Comparison of ENCODE assay signal across 10 cellular contexts in genomic region chr18:31230495-31230894, GRCh38.
DNase-seq lines count a peak whose midpoint lies in the region; ATAC-seq, FAIRE-seq and TF ChIP-seq lines count a peak whose summit lies in the region.
"Had no signal": no experiment of that assay in that cellular context is flagged by ENCODE, and none has a peak within 500 bp of the region (broad histone marks: within the 10 kb centered on the region; RNA-seq: fewer than 3 reads in every experiment).

No MANE protein-coding gene starts in this region.

- no peaks in the 10 kb centered on the region for H3K27me3 Mint-ChIP-seq in astrocyte (ENCODE audit: low read depth, unreplicated experiment)
- peaks cover 0 to 4% (median 1%) of the 10 kb centered on the region in 3 donors for H3K27me3 Mint-ChIP-seq in immature natural killer cell (ENCODE audit: low read depth in 3 of 3)

- H3K4me1 ChIP-seq in astrocyte (ENCODE audit: insufficient read depth, low read length) (peaks cover 9% of the 10 kb centered on the region), sigmoid colon (no peaks in the 10 kb centered on the region)

- H3K36me3 ChIP-seq in astrocyte (ENCODE audit: insufficient read depth, low read length), result no peaks in the 10 kb centered on the region
- H3K36me3 ChIP-seq in sigmoid colon, result no peaks in the 10 kb centered on the region

- H3K27ac Mint-ChIP-seq in astrocyte (ENCODE audit: unreplicated experiment) (peak overlapping the region; percentile 79), immature natural killer cell (no peak overlapping the region)

- no peaks in the 10 kb centered on the region for H3K79me2 ChIP-seq in astrocyte (ENCODE audit: insufficient read depth, low read length)

- no peak for TF ChIP-seq CTCF in astrocyte (IDR thresholded peaks at IDR 0.05; ENCODE audit: insufficient read depth, low read depth, low read length)
- TF ChIP-seq CTCF in sigmoid colon (IDR thresholded peaks at IDR 0.05), result no peak

- no peak for TF ChIP-seq EP300 in sigmoid colon (IDR thresholded peaks at IDR 0.05)

- H3K36me3 Mint-ChIP-seq in astrocyte (ENCODE audit: low read depth, unreplicated experiment) (no peaks in the 10 kb centered on the region), immature natural killer cell (no peaks in the 10 kb centered on the region)

- no peak overlapping the region for H3K9ac ChIP-seq in astrocyte (ENCODE audit: low read length)
- H3K9ac ChIP-seq: SK-N-SH had no signal

- WGBS in sigmoid colon, 2 donors, result 28 to 48% methylated on average over 3 of the region's 3 CpGs

- H3K9me3 ChIP-seq in astrocyte (ENCODE audit: insufficient read depth, low read depth, low read length) (no peaks in the 10 kb centered on the region), sigmoid colon (no peaks in the 10 kb centered on the region)
- H3K9me3 ChIP-seq: SK-N-SH had no signal

- no peaks in the 10 kb centered on the region for H4K20me1 ChIP-seq in astrocyte (ENCODE audit: insufficient read depth, low read length)

- H3K4me3 Mint-ChIP-seq in astrocyte (ENCODE audit: unreplicated experiment), result no peak overlapping the region
- no peak overlapping the region for H3K4me3 Mint-ChIP-seq in immature natural killer cell

- FAIRE-seq in astrocyte (lab: Jason Lieb, UNC) (no peak), urothelium cell line (lab: Jason Lieb, UNC) (no peak)
- FAIRE-seq: endothelial cell of umbilical vein had no signal

- peaks cover 32% of the 10 kb centered on the region for H3K4me1 Mint-ChIP-seq in astrocyte (ENCODE audit: low read depth, unreplicated experiment)
- H3K4me1 Mint-ChIP-seq in immature natural killer cell, result no peaks in the 10 kb centered on the region

- no peak overlapping the region for H2AFZ ChIP-seq in astrocyte (ENCODE audit: low read depth, low read length)

- TF ChIP-seq POLR2A in sigmoid colon (IDR thresholded peaks at IDR 0.05), result no peak

- peak; percentile 84 for DNase-seq in astrocyte (ENCODE audit: low read depth)
- peak; percentile 23 for DNase-seq in urothelium cell line (ENCODE audit: low spot score)
- DNase-seq in sigmoid colon, result no peak
- no peak for DNase-seq in immature natural killer cell
- DNase-seq in NCI-H2081 treated with DMSO at 0.1 percent for 48 hours (lab: John Stamatoyannopoulos, UW), result no peak
- DNase-seq: activated T-cell treated with anti-CD3 and anti-CD28 coated beads, Interleukin-2, amount 50 U/mL, for 48 hours; SK-N-SH had no signal

- H3K4me2 ChIP-seq in astrocyte (ENCODE audit: low read length), result peak overlapping the region; percentile 3
- H3K4me2 ChIP-seq: SK-N-SH had no signal

- H3K27ac ChIP-seq in astrocyte (ENCODE audit: low read depth, low read length), result peak overlapping the region; percentile 38
- H3K27ac ChIP-seq in sigmoid colon, result no peak overlapping the region

- ATAC-seq in GM19395 (IDR thresholded peaks at IDR 0.05; ENCODE audit: unreplicated experiment) (peak; percentile 84), HG03066 (IDR thresholded peaks at IDR 0.05; ENCODE audit: low read depth, unreplicated experiment) (peak; percentile 84)

- intact Hi-C loops in sigmoid colon (cut with DNase I), result no loop called here

- H3K4me3 ChIP-seq in astrocyte (ENCODE audit: insufficient read depth, low read depth, low read length) (no peak overlapping the region), sigmoid colon (no peak overlapping the region)

- H3K27me3 ChIP-seq in astrocyte (ENCODE audit: insufficient read depth, low read length), result no peaks in the 10 kb centered on the region
- no peaks in the 10 kb centered on the region for H3K27me3 ChIP-seq in sigmoid colon

- H3K9me3 Mint-ChIP-seq in astrocyte (ENCODE audit: unreplicated experiment), result no peaks in the 10 kb centered on the region
- peaks cover 1 to 46% (median 8%) of the 10 kb centered on the region in 6 donors for H3K9me3 Mint-ChIP-seq in immature natural killer cell

Comparison
In these comparisons a context has a peak if more than half of its experiments do, and no peak if none do; other contexts are left out.
1. DNase-seq: peak in astrocyte (single experiment) and urothelium cell line (single experiment); none in sigmoid colon (single experiment), immature natural killer cell (0 of 3) and NCI-H2081 treated with DMSO at 0.1 percent for 48 hours (single experiment).